Comparison of ENCODE assay signal across 18 cellular contexts in genomic region chr5:89044665-89045200, GRCh38.
A peak's percentile ranks its signal among the peaks of the same experiment; 100 is the strongest.
DNase-seq lines count a peak whose midpoint lies in the region; ATAC-seq and TF ChIP-seq lines count a peak whose summit lies in the region.
"Had no signal": no experiment of that assay in that cellular context is flagged by ENCODE, and none has a peak within 500 bp of the region (broad histone marks: within the 10 kb centered on the region; RNA-seq: fewer than 3 reads in every experiment).

No MANE protein-coding gene starts in this region.

- no peak overlapping the region for H2AK5ac ChIP-seq in mesenchymal stem cell (ENCODE audit: low read length, severe bottlenecking)

- TF ChIP-seq CTCF in RWPE1 (conservative IDR thresholded peaks at IDR 0.05; ENCODE audit: low read depth) = no peak

- no peak overlapping the region for H3K4me3 ChIP-seq in mesenchymal stem cell (ENCODE audit: insufficient read depth in 1 of 2, low read depth in 1 of 2, low read length in 2 of 2)
- H3K4me3 ChIP-seq: GM23248 had no signal

- no peaks in the 10 kb centered on the region for H3K79me1 ChIP-seq in mesenchymal stem cell (replicated peaks; ENCODE audit: low read length, poor library complexity, severe bottlenecking)

- H3K4me2 ChIP-seq in mesenchymal stem cell (ENCODE audit: low read length, poor library complexity, severe bottlenecking) = no peak overlapping the region

- H3K9ac ChIP-seq in mesenchymal stem cell (ENCODE audit: low read length) = no peak overlapping the region
- H3K9ac ChIP-seq: GM23248 had no signal

- peak overlapping the region; percentile 34 for H2BK120ac ChIP-seq in mesenchymal stem cell (ENCODE audit: low read depth, low read length)

- no peaks in the 10 kb centered on the region for H3K27me3 Mint-ChIP-seq in stimulated activated naive B cell treated with anti-CD40 and anti-IgM and Interleukin-4, amounts not matched to agents 10 μg/mL and 1 μg/mL and 100 μg/mL, for 72 hours
- H3K27me3 Mint-ChIP-seq: CD4-positive, CD25-positive, alpha-beta regulatory T cell; CD8-positive, alpha-beta memory T cell had no signal

- WGBS in mesenchymal stem cell = 98% methylated on average over 4 of the region's 5 CpGs

- no peak overlapping the region for H3K4ac ChIP-seq in mesenchymal stem cell (ENCODE audit: low read depth in 1 of 2, low read length in 2 of 2)

- H3K27me3 ChIP-seq in mesenchymal stem cell (ENCODE audit: control insufficient read depth in 1 of 2, insufficient read depth in 1 of 2, low read length in 2 of 2) = peaks cover 0 to 5% of the 10 kb centered on the region in 2 experiments
- H3K27me3 ChIP-seq: BE2C had no signal

- DNase-seq in RPMI7951 (ENCODE audit: low read depth) (peak; percentile 6), UCSD-AML1 (lab: John Stamatoyannopoulos, UW; ENCODE audit: unreplicated experiment) (peak; percentile 6), mesenchymal stem cell (no peak), RWPE1 (ENCODE audit: low spot score) (no peak), NCI-H82 (lab: John Stamatoyannopoulos, UW) (no peak), NCI-H1048 (lab: John Stamatoyannopoulos, UW) (no peak)
- no peak for DNase-seq in stimulated activated naive B cell treated with anti-CD40 and anti-IgM and Interleukin-4, amounts not matched to agents 10 μg/mL and 1 μg/mL and 100 μg/mL, for 72 hours
- DNase-seq: ACHN; BE2C; C1 segment of cervical spinal cord; CD4-positive, CD25-positive, alpha-beta regulatory T cell; CD8-positive, alpha-beta memory T cell; COR-L47; DMS 273 treated with DMSO at 0.1 percent for 48 hours; GDM1; GM23248; HCEC 1CT had no signal

- H3K36me3 Mint-ChIP-seq in stimulated activated naive B cell treated with anti-CD40 and anti-IgM and Interleukin-4, amounts not matched to agents 10 μg/mL and 1 μg/mL and 100 μg/mL, for 72 hours = peaks cover 4 to 7% of the 10 kb centered on the region in 2 donors
- H3K36me3 Mint-ChIP-seq: CD4-positive, CD25-positive, alpha-beta regulatory T cell; CD8-positive, alpha-beta memory T cell had no signal

- peaks cover 0 to 1% of the 10 kb centered on the region in 2 donors for H3K9me3 Mint-ChIP-seq in stimulated activated naive B cell treated with anti-CD40 and anti-IgM and Interleukin-4, amounts not matched to agents 10 μg/mL and 1 μg/mL and 100 μg/mL, for 72 hours

- no peak overlapping the region for H2AFZ ChIP-seq in mesenchymal stem cell (ENCODE audit: low read depth, low read length)
- H2AFZ ChIP-seq: GM23248 had no signal

- CTCF ChIA-PET in RWPE1 (lab: Yijun Ruan, JAX) = no interaction called here

- no peak overlapping the region for H3K4me3 Mint-ChIP-seq in stimulated activated naive B cell treated with anti-CD40 and anti-IgM and Interleukin-4, amounts not matched to agents 10 μg/mL and 1 μg/mL and 100 μg/mL, for 72 hours
- H3K4me3 Mint-ChIP-seq: CD4-positive, CD25-positive, alpha-beta regulatory T cell; CD8-positive, alpha-beta memory T cell had no signal

- no peak overlapping the region for H3K23ac ChIP-seq in mesenchymal stem cell (ENCODE audit: low read length in 2 of 2)

- H2BK15ac ChIP-seq in mesenchymal stem cell (ENCODE audit: low read depth, poor library complexity, severe bottlenecking) = peak overlapping the region; percentile 99

- H3K4me1 Mint-ChIP-seq in stimulated activated naive B cell treated with anti-CD40 and anti-IgM and Interleukin-4, amounts not matched to agents 10 μg/mL and 1 μg/mL and 100 μg/mL, for 72 hours = peaks cover 19 to 37% of the 10 kb centered on the region in 2 donors
- H3K4me1 Mint-ChIP-seq: CD4-positive, CD25-positive, alpha-beta regulatory T cell; CD8-positive, alpha-beta memory T cell had no signal

- H4K8ac ChIP-seq in mesenchymal stem cell (ENCODE audit: low read length) = peak overlapping the region; percentile 85

- H3K27ac ChIP-seq in mesenchymal stem cell (ENCODE audit: low read length, poor library complexity, severe bottlenecking) (no peak overlapping the region), RWPE1 (no peak overlapping the region)
- H3K27ac ChIP-seq: GM23248 had no signal

- H3K4me1 ChIP-seq in mesenchymal stem cell (ENCODE audit: control insufficient read depth, insufficient read depth, low read depth, low read length) = no peaks in the 10 kb centered on the region
- H3K4me1 ChIP-seq: BE2C had no signal

- ATAC-seq in stimulated activated naive B cell treated with anti-CD40 and anti-IgM and Interleukin-4, amounts not matched to agents 10 μg/mL and 1 μg/mL and 100 μg/mL, for 72 hours (replicated peaks) = no peak
- no peak for ATAC-seq in HG03097 (IDR thresholded peaks at IDR 0.05; ENCODE audit: low FRiP score, unreplicated experiment)

- H3K14ac ChIP-seq in mesenchymal stem cell (ENCODE audit: low read length in 2 of 2) = no peak overlapping the region

- peak overlapping the region; percentile 50 for H4K91ac ChIP-seq in mesenchymal stem cell (ENCODE audit: low read length)

- no peaks in the 10 kb centered on the region for H3K36me3 ChIP-seq in mesenchymal stem cell (ENCODE audit: control insufficient read depth in 1 of 2, insufficient read depth in 2 of 2, low read depth in 1 of 2, low read length in 2 of 2)
- H3K36me3 ChIP-seq: BE2C had no signal

- H2BK12ac ChIP-seq in mesenchymal stem cell (ENCODE audit: low read length in 2 of 2) = peak overlapping the region; percentile 2 to 54

- H3K27ac Mint-ChIP-seq in stimulated activated naive B cell treated with anti-CD40 and anti-IgM and Interleukin-4, amounts not matched to agents 10 μg/mL and 1 μg/mL and 100 μg/mL, for 72 hours = peak overlapping the region; percentile 22
- H3K27ac Mint-ChIP-seq: CD4-positive, CD25-positive, alpha-beta regulatory T cell; CD8-positive, alpha-beta memory T cell had no signal

- peak overlapping the region in 1 of 2 experiments; percentile 54 for H3K18ac ChIP-seq in mesenchymal stem cell (ENCODE audit: low read depth in 1 of 2, low read length in 2 of 2)

- no peak overlapping the region for H2BK5ac ChIP-seq in mesenchymal stem cell (ENCODE audit: low read depth, low read length, poor library complexity, severe bottlenecking)

- POLR2A ChIA-PET in RWPE1 (lab: Yijun Ruan, JAX; ENCODE audit: low non-redundant PET) = no interaction called here

- H3K9me3 ChIP-seq in mesenchymal stem cell (ENCODE audit: control insufficient read depth, low read length) = peaks cover 6% of the 10 kb centered on the region
- H3K9me3 ChIP-seq: BE2C had no signal

Comparison
In these comparisons a context has a peak if more than half of its experiments do, and no peak if none do; other contexts are left out.
1. DNase-seq: peak in RPMI7951 (single experiment) and UCSD-AML1 (single experiment); none in mesenchymal stem cell (single experiment), stimulated activated naive B cell treated with anti-CD40 and anti-IgM and Interleukin-4, amounts not matched to agents 10 μg/mL and 1 μg/mL and 100 μg/mL, for 72 hours (single experiment), RWPE1 (single experiment), NCI-H82 (single experiment) and NCI-H1048 (single experiment).